In the genomic region with DNA sequence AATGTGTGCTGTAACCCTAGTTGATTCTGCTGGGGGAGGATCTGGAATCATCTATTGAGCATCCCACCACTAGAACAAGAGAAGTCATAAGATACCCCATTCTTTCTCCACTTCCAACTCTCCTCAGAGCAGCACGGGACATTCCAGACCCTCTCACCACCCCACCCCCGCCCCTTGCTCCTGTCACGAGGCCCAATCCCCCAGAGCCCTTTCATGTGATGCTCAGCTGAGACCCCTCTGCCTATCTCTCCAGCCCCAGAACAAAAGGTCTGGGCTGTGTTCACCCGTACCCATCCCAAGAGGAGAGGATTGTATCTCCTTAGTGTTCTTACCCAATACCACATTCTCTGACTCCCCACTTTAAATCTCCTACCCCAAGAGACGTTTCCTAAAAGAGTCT, we compare ENCODE assay signal across 16 cellular contexts. TPM values are rescaled to one million over a fixed set of nuclear protein-coding genes. Genes with fewer than 3 reads are reported as not detected.
DNase-seq lines count a peak whose midpoint lies in the region; ATAC-seq and TF ChIP-seq lines count a peak whose summit lies in the region.
"Had no signal": no experiment of that assay in that cellular context is flagged by ENCODE, and none has a peak within 500 bp of the region (broad histone marks: within the 10 kb centered on the region; RNA-seq: fewer than 3 reads in every experiment).

No MANE protein-coding gene starts in this region.

- in situ Hi-C loops in IMR-90 (cut with MboI; ENCODE audit: low sequenced_read_pairs): no loop called here

- H4K91ac ChIP-seq in IMR-90 (ENCODE audit: insufficient read depth, low read depth, low read length): no peak overlapping the region

- POLR2A ChIA-PET in CD8-positive, alpha-beta memory T cell (lab: Charles Lee): interaction anchor here (0.9 kb wide), 1 partner anchor 211 kb away, joined by 5 read pairs; no protein-coding TSS in a partner anchor
- POLR2A ChIA-PET in IMR-90 (lab: Charles Lee; ENCODE audit: unreplicated experiment): no interaction called here
- POLR2A ChIA-PET in naive thymus-derived CD8-positive, alpha-beta T cell (lab: Charles Lee): interaction anchor here (0.7 to 1.3 kb wide), 5 partner anchors 8 to 236 kb away, joined by 3 to 6 read pairs (median 4); a partner anchor contains a TSS

- H3K23ac ChIP-seq in IMR-90 (ENCODE audit: low read depth, low read length): no peak overlapping the region

- no peak overlapping the region for H2BK5ac ChIP-seq in IMR-90 (ENCODE audit: low read depth, low read length, poor library complexity, severe bottlenecking)

- no peak overlapping the region for H3K14ac ChIP-seq in IMR-90 (replicated peaks; ENCODE audit: low read depth, low read length)

- no peak overlapping the region for H3K18ac ChIP-seq in IMR-90 (ENCODE audit: low read depth, low read length)

- H2BK20ac ChIP-seq in IMR-90 (ENCODE audit: low read depth, low read length): no peak overlapping the region

- H3K27me3 ChIP-seq in CD8-positive, alpha-beta memory T cell (ENCODE audit: insufficient read depth, low read length, poor library complexity, severe bottlenecking): no peaks in the 10 kb centered on the region
- H3K27me3 ChIP-seq in IMR-90 (ENCODE audit: control insufficient read depth, insufficient read depth, low read length) (no peaks in the 10 kb centered on the region), endodermal cell (ENCODE audit: control insufficient read depth, insufficient read depth, low read length, poor library complexity, severe bottlenecking) (no peaks in the 10 kb centered on the region)
- H3K27me3 ChIP-seq: esophagus squamous epithelium had no signal

- H3K9me3 ChIP-seq in CD8-positive, alpha-beta memory T cell (ENCODE audit: low read length): no peaks in the 10 kb centered on the region
- H3K9me3 ChIP-seq in IMR-90 (ENCODE audit: control insufficient read depth, insufficient read depth, low read length) (no peaks in the 10 kb centered on the region), endodermal cell (ENCODE audit: control insufficient read depth, low read length) (no peaks in the 10 kb centered on the region)
- H3K9me3 ChIP-seq: esophagus squamous epithelium, mucosa of descending colon had no signal

- TF ChIP-seq POLR2A in IMR-90 (IDR thresholded peaks at IDR 0.05; ENCODE audit: low read depth, low read length): no peak

- dilution Hi-C loops in IMR-90 (cut with HindIII; ENCODE audit: low sequenced_read_pairs, unreplicated experiment): no loop called here

- no peak for DNase-seq in CD8-positive, alpha-beta memory T cell
- DNase-seq in IMR-90 (no peak), endodermal cell (peak; percentile 61), head of caudate nucleus (no peak), COLO668 (lab: John Stamatoyannopoulos, UW; ENCODE audit: unreplicated experiment) (no peak)
- DNase-seq in naive thymus-derived CD8-positive, alpha-beta T cell: no peak
- DNase-seq: activated naive CD4-positive, alpha-beta T cell treated with anti-CD3 and anti-CD28 coated beads for 36 hours; esophagus squamous epithelium; mucosa of descending colon; NCI-H1930; NCI-H748 treated with DMSO at 0.1 percent for 48 hours; right cardiac atrium; RPMI8226; stimulated activated CD4-positive, alpha-beta T cell treated with anti-CD3 and anti-CD28 coated beads, Interleukin-4, amount 100 ng/mL, for 4 hours; stimulated activated naive CD4-positive, alpha-beta T cell had no signal

- H2BK15ac ChIP-seq in IMR-90 (ENCODE audit: low read depth, low read length): no peak overlapping the region

- H3K27ac ChIP-seq in CD8-positive, alpha-beta memory T cell (ENCODE audit: low read depth, low read length): no peak overlapping the region
- H3K27ac ChIP-seq in IMR-90 (ENCODE audit: insufficient read depth, low read length) (no peak overlapping the region), endodermal cell (ENCODE audit: low read depth, low read length) (peak overlapping the region; percentile 79)

- peaks cover 26 to 32% (median 29%) of the 10 kb centered on the region in 3 donors for H3K4me1 Mint-ChIP-seq in CD8-positive, alpha-beta memory T cell
- H3K4me1 Mint-ChIP-seq in endodermal cell: peaks cover 29% of the 10 kb centered on the region
- peaks cover 17 to 35% (median 30%) of the 10 kb centered on the region in 4 donors for H3K4me1 Mint-ChIP-seq in naive thymus-derived CD8-positive, alpha-beta T cell

- no peaks in the 10 kb centered on the region for H3K9me3 Mint-ChIP-seq in CD8-positive, alpha-beta memory T cell
- H3K9me3 Mint-ChIP-seq in endodermal cell: no peaks in the 10 kb centered on the region
- H3K9me3 Mint-ChIP-seq in naive thymus-derived CD8-positive, alpha-beta T cell: no peaks in the 10 kb centered on the region
- H3K9me3 Mint-ChIP-seq: activated naive CD4-positive, alpha-beta T cell treated with anti-CD3 and anti-CD28 coated beads for 36 hours had no signal

- H3K9me1 ChIP-seq in IMR-90 (ENCODE audit: insufficient read depth, low read length): 0 out of 2 replicates have a peak, but pooled peaks cover 6% of the 10 kb centered on the region

- H3K79me1 ChIP-seq in IMR-90 (ENCODE audit: low read depth in 1 of 2, low read length in 2 of 2): peaks cover 10 to 39% of the 10 kb centered on the region in 2 experiments; a peak in 3 of 4 replicates

- TF ChIP-seq CTCF in IMR-90 (conservative IDR thresholded peaks at IDR 0.05; ENCODE audit: low read depth, low read length) (no peak), endodermal cell (conservative IDR thresholded peaks at IDR 0.05) (no peak)

- H2BK120ac ChIP-seq in IMR-90 (ENCODE audit: low read depth, low read length): no peak overlapping the region

- no peak overlapping the region for H3K4ac ChIP-seq in IMR-90 (ENCODE audit: low read depth, low read length)

- CTCF ChIA-PET in CD8-positive, alpha-beta memory T cell (lab: Charles Lee): no interaction called here
- CTCF ChIA-PET in IMR-90 (lab: Yijun Ruan, JAX): no interaction called here

- H3K36me3 ChIP-seq in CD8-positive, alpha-beta memory T cell (ENCODE audit: insufficient read depth, low read length): no peaks in the 10 kb centered on the region
- H3K36me3 ChIP-seq in IMR-90 (ENCODE audit: control insufficient read depth, insufficient read depth, low read length) (no peaks in the 10 kb centered on the region; the same call in 1 of the 2 replicates), endodermal cell (ENCODE audit: control insufficient read depth, insufficient read depth, low read length) (peaks cover 17% of the 10 kb centered on the region)

- BruUV-seq in IMR-90 (replicated peaks; lab: Mats Ljungman, UMichigan): no TSS peak

- H3K27me3 Mint-ChIP-seq in CD8-positive, alpha-beta memory T cell: no peaks in the 10 kb centered on the region
- H3K27me3 Mint-ChIP-seq in endodermal cell (ENCODE audit: insufficient read depth): no peaks in the 10 kb centered on the region
- H3K27me3 Mint-ChIP-seq in naive thymus-derived CD8-positive, alpha-beta T cell: no peaks in the 10 kb centered on the region

- peak overlapping the region in 6 of 7 donors; percentile 47 to 90 (median 88) for H3K4me3 Mint-ChIP-seq in CD8-positive, alpha-beta memory T cell
- H3K4me3 Mint-ChIP-seq in endodermal cell: peak overlapping the region; percentile 98
- peak overlapping the region in 6 of 10 donors; percentile 4 to 95 (median 50) for H3K4me3 Mint-ChIP-seq in naive thymus-derived CD8-positive, alpha-beta T cell

- H3K56ac ChIP-seq in IMR-90 (ENCODE audit: extremely low read depth, insufficient read depth, low read length): no peak overlapping the region

- no peak overlapping the region for H3K4me3 ChIP-seq in CD8-positive, alpha-beta memory T cell (ENCODE audit: low read length)
- no peak overlapping the region for H3K4me3 ChIP-seq in IMR-90 (ENCODE audit: insufficient read depth, low read depth, low read length)
- peak overlapping the region; percentile 93 for H3K4me3 ChIP-seq in endodermal cell (ENCODE audit: low read length)
- H3K4me3 ChIP-seq: mucosa of descending colon had no signal

- no CpG with 5 or more reads among the region's 5 CpGs for WGBS in IMR-90 (ENCODE audit: extremely low coverage in 2 of 2, insufficient read length in 1 of 2), 2 experiments
- 56 to 67% methylated on average over 1 to 5 of the region's 5 CpGs for WGBS in endodermal cell (ENCODE audit: insufficient coverage in 1 of 2, insufficient read length in 1 of 2), 2 experiments

- peak overlapping the region; percentile 95 for H2AFZ ChIP-seq in IMR-90 (replicated peaks; ENCODE audit: low read length, poor library complexity)

- no peaks in the 10 kb centered on the region for H4K20me1 ChIP-seq in IMR-90 (ENCODE audit: insufficient read depth, low read length)

- no peak for ATAC-seq in IMR-90 (ENCODE audit: low read depth)
- ATAC-seq in naive thymus-derived CD8-positive, alpha-beta T cell: no peak
- ATAC-seq in GM18868 (IDR thresholded peaks at IDR 0.05; ENCODE audit: unreplicated experiment): no peak

- peaks cover 21% of the 10 kb centered on the region for H3K4me1 ChIP-seq in CD8-positive, alpha-beta memory T cell (ENCODE audit: insufficient read depth, low read length)
- H3K4me1 ChIP-seq in IMR-90 (ENCODE audit: control insufficient read depth, insufficient read depth, low read length) (peaks cover 7% of the 10 kb centered on the region), endodermal cell (ENCODE audit: control insufficient read depth, insufficient read depth, low read length) (peaks cover 10% of the 10 kb centered on the region)

- no peak overlapping the region for H4K5ac ChIP-seq in IMR-90 (ENCODE audit: low read depth, low read length)

- no peak overlapping the region for H3K4me2 ChIP-seq in IMR-90 (ENCODE audit: low read depth, low read length)

- H3K27ac Mint-ChIP-seq in CD8-positive, alpha-beta memory T cell: peak overlapping the region in 3 of 8 donors; percentile 66 to 90 (median 87)
- H3K27ac Mint-ChIP-seq in endodermal cell: peak overlapping the region; percentile 95
- H3K27ac Mint-ChIP-seq in naive thymus-derived CD8-positive, alpha-beta T cell: peak overlapping the region in 7 of 10 donors; percentile 31 to 92 (median 77)
- H3K27ac Mint-ChIP-seq: activated naive CD4-positive, alpha-beta T cell treated with anti-CD3 and anti-CD28 coated beads for 36 hours had no signal

- intact Hi-C loops in IMR-90 (cut with micrococcal nuclease): no loop called here
- intact Hi-C loops in head of caudate nucleus (cut with DNase I): no loop called here

- no peak overlapping the region for H2AK5ac ChIP-seq in IMR-90 (ENCODE audit: low read depth, low read length)

- H3K36me3 Mint-ChIP-seq in CD8-positive, alpha-beta memory T cell: peaks cover 0 to 7% (median 0%) of the 10 kb centered on the region in 3 donors
- peaks cover 10% of the 10 kb centered on the region for H3K36me3 Mint-ChIP-seq in endodermal cell (ENCODE audit: low read depth)
- H3K36me3 Mint-ChIP-seq in naive thymus-derived CD8-positive, alpha-beta T cell: no peaks in the 10 kb centered on the region

- H4K8ac ChIP-seq in IMR-90 (ENCODE audit: low read depth in 2 of 2, low read length in 2 of 2): no peak overlapping the region; a peak in 1 of 4 replicates

- no peak overlapping the region for H2AK9ac ChIP-seq in IMR-90 (replicated peaks; ENCODE audit: low read depth, low read length, poor library complexity)

- H3K9ac ChIP-seq in IMR-90 (ENCODE audit: low read depth, low read length): no peak overlapping the region
- H3K9ac ChIP-seq in endodermal cell (ENCODE audit: extremely low read depth, low read length, poor library complexity, severe bottlenecking): no peak overlapping the region

- no peak for TF ChIP-seq RAD21 in IMR-90 (IDR thresholded peaks at IDR 0.05; ENCODE audit: low read length)

RNA-seq across cellular contexts. Expression of a gene that starts 0.6 kb away (rescaled TPM):
- under 1 TPM; 0.28 to 0.33 TPM for total RNA-seq in CD8-positive, alpha-beta memory T cell
- polyA plus RNA-seq in CD8-positive, alpha-beta memory T cell: not detected
- 1.4 and 1.7 TPM in 2 replicates for total RNA-seq in IMR-90 (2012; rRNA removed)
- 5.8 and 5.9 TPM in 2 replicates for polyA plus RNA-seq in IMR-90 (2012; rRNA removed)
- polyA plus RNA-seq in IMR-90 (2012; cell fraction: cytosol; rRNA removed): 6.3 and 7.0 TPM in 2 replicates
- 7.9 and 8.3 TPM in 2 replicates for polyA plus RNA-seq in IMR-90 (2012; cell fraction: nucleus; rRNA removed; ENCODE audit: low replicate concordance)
- total RNA-seq in endodermal cell: 10 to 100 TPM; 17.2 to 20.8 TPM
- polyA plus RNA-seq in endodermal cell (2013, experiment 1 of 2): 116 TPM
- 78.8 TPM for polyA plus RNA-seq in endodermal cell (2013, experiment 2 of 2)
- not detected for total RNA-seq in naive thymus-derived CD8-positive, alpha-beta T cell
- under 1 TPM in 1 of 3 donors, not detected in 2; 0.15 TPM for polyA plus RNA-seq in naive thymus-derived CD8-positive, alpha-beta T cell

RNA-seq across cellular contexts. Expression of a gene that starts 1.4 kb away (rescaled TPM):
- 100 to 1,000 TPM; 117 to 125 TPM for total RNA-seq in CD8-positive, alpha-beta memory T cell
- polyA plus RNA-seq in CD8-positive, alpha-beta memory T cell: 8.2 TPM
- 40.0 and 42.5 TPM in 2 replicates for total RNA-seq in IMR-90 (2012; rRNA removed)
- 61.7 and 101 TPM in 2 replicates for polyA plus RNA-seq in IMR-90 (2012; rRNA removed)
- 17.6 and 38.8 TPM in 2 replicates for polyA plus RNA-seq in IMR-90 (2012; cell fraction: cytosol; rRNA removed)
- 78.5 and 151 TPM in 2 replicates for polyA plus RNA-seq in IMR-90 (2012; cell fraction: nucleus; rRNA removed; ENCODE audit: low replicate concordance)
- total RNA-seq in endodermal cell: 10 to 100 TPM; 60.8 to 69.8 TPM
- 98.5 TPM for polyA plus RNA-seq in endodermal cell (2013, experiment 1 of 2)
- 97.2 TPM for polyA plus RNA-seq in endodermal cell (2013, experiment 2 of 2)
- total RNA-seq in naive thymus-derived CD8-positive, alpha-beta T cell: 10 to 100 TPM; 27.5 to 30.8 TPM
- polyA plus RNA-seq in naive thymus-derived CD8-positive, alpha-beta T cell: 10 to 100 TPM in 1 of 3 donors, 1 to 10 TPM in 2; 8.0 to 12.4 (median 9.5) TPM

RNA-seq across cellular contexts. Expression of a gene that starts 8.6 kb away (rescaled TPM):
- total RNA-seq in CD8-positive, alpha-beta memory T cell: 10 to 100 TPM; 36.6 to 38.3 TPM
- polyA plus RNA-seq in CD8-positive, alpha-beta memory T cell: 68.5 TPM
- 54.4 and 56.5 TPM in 2 replicates for total RNA-seq in IMR-90 (2012; rRNA removed)
- 85.6 and 99.2 TPM in 2 replicates for polyA plus RNA-seq in IMR-90 (2012; rRNA removed)
- polyA plus RNA-seq in IMR-90 (2012; cell fraction: cytosol; rRNA removed): 44.8 and 45.5 TPM in 2 replicates
- 42.5 and 123 TPM in 2 replicates for polyA plus RNA-seq in IMR-90 (2012; cell fraction: nucleus; rRNA removed; ENCODE audit: low replicate concordance)
- total RNA-seq in endodermal cell: 10 to 100 TPM; 91.3 to 95.5 TPM
- 90.8 TPM for polyA plus RNA-seq in endodermal cell (2013, experiment 1 of 2)
- 94.2 TPM for polyA plus RNA-seq in endodermal cell (2013, experiment 2 of 2)
- 10 to 100 TPM; 88.9 to 95.2 TPM for total RNA-seq in naive thymus-derived CD8-positive, alpha-beta T cell
- polyA plus RNA-seq in naive thymus-derived CD8-positive, alpha-beta T cell: 10 to 100 TPM; 61.6 to 69.4 (median 65.9) TPM

RNA-seq across cellular contexts. Expression of a gene that starts 31.8 kb away (rescaled TPM):
- total RNA-seq in CD8-positive, alpha-beta memory T cell: 1 to 10 TPM; 2.3 to 2.5 TPM
- 0.90 TPM for polyA plus RNA-seq in CD8-positive, alpha-beta memory T cell
- 13.1 and 19.4 TPM in 2 replicates for total RNA-seq in IMR-90 (2012; rRNA removed)
- 17.8 and 19.2 TPM in 2 replicates for polyA plus RNA-seq in IMR-90 (2012; rRNA removed)
- 13.5 and 15.2 TPM in 2 replicates for polyA plus RNA-seq in IMR-90 (2012; cell fraction: cytosol; rRNA removed)
- 20.2 and 25.1 TPM in 2 replicates for polyA plus RNA-seq in IMR-90 (2012; cell fraction: nucleus; rRNA removed; ENCODE audit: low replicate concordance)
- total RNA-seq in endodermal cell: 10 to 100 TPM; 23.2 to 27.5 TPM
- polyA plus RNA-seq in endodermal cell (2013, experiment 1 of 2): 22.5 TPM
- polyA plus RNA-seq in endodermal cell (2013, experiment 2 of 2): 20.3 TPM
- total RNA-seq in naive thymus-derived CD8-positive, alpha-beta T cell: 1 to 10 TPM; 5.6 to 6.3 TPM
- under 1 TPM in 2 of 3 donors, not detected in 1; 0.10 to 0.58 TPM for polyA plus RNA-seq in naive thymus-derived CD8-positive, alpha-beta T cell

RNA-seq across cellular contexts. Expression of a gene that starts 34.3 kb away (rescaled TPM):
- 100 to 1,000 TPM; 221 to 236 TPM for total RNA-seq in CD8-positive, alpha-beta memory T cell
- polyA plus RNA-seq in CD8-positive, alpha-beta memory T cell: 234 TPM
- total RNA-seq in IMR-90 (2012; rRNA removed): 61.4 and 71.9 TPM in 2 replicates
- 75.1 and 75.8 TPM in 2 replicates for polyA plus RNA-seq in IMR-90 (2012; rRNA removed)
- polyA plus RNA-seq in IMR-90 (2012; cell fraction: cytosol; rRNA removed): 42.1 and 49.7 TPM in 2 replicates
- polyA plus RNA-seq in IMR-90 (2012; cell fraction: nucleus; rRNA removed; ENCODE audit: low replicate concordance): 198 and 228 TPM in 2 replicates
- 10 to 100 TPM; 10.2 to 11.1 TPM for total RNA-seq in endodermal cell
- polyA plus RNA-seq in endodermal cell (2013, experiment 1 of 2): 20.2 TPM
- 20.0 TPM for polyA plus RNA-seq in endodermal cell (2013, experiment 2 of 2)
- 1,000 to 10,000 TPM; 1,302 to 1,328 TPM for total RNA-seq in naive thymus-derived CD8-positive, alpha-beta T cell
- 100 to 1,000 TPM; 145 to 378 (median 232) TPM for polyA plus RNA-seq in naive thymus-derived CD8-positive, alpha-beta T cell
